Comparison of ENCODE assay signal across 23 cellular contexts in genomic region chr7:21044913-21045312, GRCh38.
"Had no signal": no experiment of that assay in that cellular context is flagged by ENCODE, and none has a peak within 500 bp of the region (broad histone marks: within the 10 kb centered on the region; RNA-seq: fewer than 3 reads in every experiment).

No MANE protein-coding gene starts in this region.

- H3K36me3 Mint-ChIP-seq: memory B cell; natural killer cell; stimulated activated naive B cell treated with anti-CD40 and anti-IgM and Interleukin-4, amounts not matched to agents 10 μg/mL and 1 μg/mL and 100 μg/mL, for 72 hours had no signal

- H3K9me3 Mint-ChIP-seq: memory B cell; natural killer cell; stimulated activated naive B cell treated with anti-CD40 and anti-IgM and Interleukin-4, amounts not matched to agents 10 μg/mL and 1 μg/mL and 100 μg/mL, for 72 hours; stimulated activated naive CD8-positive, alpha-beta T cell treated with anti-CD3 and anti-CD28 coated beads, Interleukin-15, Interleukin-2, amounts not matched to agents 100 ng/mL and 50 ng/mL, for 24 hours had no signal

- H3K4me3 Mint-ChIP-seq: memory B cell; natural killer cell; stimulated activated naive B cell treated with anti-CD40 and anti-IgM and Interleukin-4, amounts not matched to agents 10 μg/mL and 1 μg/mL and 100 μg/mL, for 72 hours; stimulated activated naive CD8-positive, alpha-beta T cell treated with anti-CD3 and anti-CD28 coated beads, Interleukin-15, Interleukin-2, amounts not matched to agents 100 ng/mL and 50 ng/mL, for 24 hours had no signal

- H3K27me3 ChIP-seq: gastrocnemius medialis, ovary, right lobe of liver, tibial nerve, upper lobe of right lung, uterus had no signal

- H3K36me3 ChIP-seq: gastrocnemius medialis, ovary, right lobe of liver, thoracic aorta, tibial nerve, upper lobe of right lung, uterus had no signal

- H3K27ac ChIP-seq: dorsolateral prefrontal cortex, gastrocnemius medialis, ovary, right lobe of liver, thoracic aorta, tibial nerve, upper lobe of right lung, uterus had no signal

- H3K27me3 Mint-ChIP-seq: stimulated activated naive B cell treated with anti-CD40 and anti-IgM and Interleukin-4, amounts not matched to agents 10 μg/mL and 1 μg/mL and 100 μg/mL, for 72 hours; stimulated activated naive CD8-positive, alpha-beta T cell treated with anti-CD3 and anti-CD28 coated beads, Interleukin-15, Interleukin-2, amounts not matched to agents 100 ng/mL and 50 ng/mL, for 24 hours had no signal

- H3K4me3 ChIP-seq: gastrocnemius medialis, lung, ovary, right lobe of liver, thoracic aorta, tibial nerve, upper lobe of right lung, uterus had no signal

- H3K27ac Mint-ChIP-seq: memory B cell; natural killer cell; stimulated activated naive B cell treated with anti-CD40 and anti-IgM and Interleukin-4, amounts not matched to agents 10 μg/mL and 1 μg/mL and 100 μg/mL, for 72 hours; stimulated activated naive CD8-positive, alpha-beta T cell treated with anti-CD3 and anti-CD28 coated beads, Interleukin-15, Interleukin-2, amounts not matched to agents 100 ng/mL and 50 ng/mL, for 24 hours had no signal

- H3K4me1 Mint-ChIP-seq: memory B cell; natural killer cell; stimulated activated naive B cell treated with anti-CD40 and anti-IgM and Interleukin-4, amounts not matched to agents 10 μg/mL and 1 μg/mL and 100 μg/mL, for 72 hours had no signal

- DNase-seq: cortex of kidney; dorsolateral prefrontal cortex; effector CD4-positive, alpha-beta T cell; foreskin fibroblast; gastrocnemius medialis; head of caudate nucleus; left ventricle myocardium superior; natural killer cell; occipital lobe; ovary; right lobe of liver; small intestine; stimulated activated CD4-positive, alpha-beta T cell treated with anti-CD3 and anti-CD28 coated beads, Interleukin-15, amount 100 ng/mL, for 24 hours; stimulated activated CD4-positive, alpha-beta T cell treated with anti-CD3 and anti-CD28 coated beads, Interleukin-2, amount 100 ng/mL, for 48 hours; stimulated activated naive B cell treated with anti-CD40 and anti-IgM and Interleukin-4, amounts not matched to agents 10 μg/mL and 1 μg/mL and 100 μg/mL, for 72 hours; upper lobe of right lung; uterus had no signal

- H3K4me1 ChIP-seq: gastrocnemius medialis, right lobe of liver, tibial nerve, upper lobe of right lung, uterus had no signal

- ATAC-seq: esophagus mucosa; gastrocnemius medialis; left ventricle myocardium superior; natural killer cell; right lobe of liver; stimulated activated naive B cell treated with anti-CD40 and anti-IgM and Interleukin-4, amounts not matched to agents 10 μg/mL and 1 μg/mL and 100 μg/mL, for 72 hours; upper lobe of right lung had no signal
